Comparison of ENCODE assay signal across 9 cellular contexts in the genomic region with DNA sequence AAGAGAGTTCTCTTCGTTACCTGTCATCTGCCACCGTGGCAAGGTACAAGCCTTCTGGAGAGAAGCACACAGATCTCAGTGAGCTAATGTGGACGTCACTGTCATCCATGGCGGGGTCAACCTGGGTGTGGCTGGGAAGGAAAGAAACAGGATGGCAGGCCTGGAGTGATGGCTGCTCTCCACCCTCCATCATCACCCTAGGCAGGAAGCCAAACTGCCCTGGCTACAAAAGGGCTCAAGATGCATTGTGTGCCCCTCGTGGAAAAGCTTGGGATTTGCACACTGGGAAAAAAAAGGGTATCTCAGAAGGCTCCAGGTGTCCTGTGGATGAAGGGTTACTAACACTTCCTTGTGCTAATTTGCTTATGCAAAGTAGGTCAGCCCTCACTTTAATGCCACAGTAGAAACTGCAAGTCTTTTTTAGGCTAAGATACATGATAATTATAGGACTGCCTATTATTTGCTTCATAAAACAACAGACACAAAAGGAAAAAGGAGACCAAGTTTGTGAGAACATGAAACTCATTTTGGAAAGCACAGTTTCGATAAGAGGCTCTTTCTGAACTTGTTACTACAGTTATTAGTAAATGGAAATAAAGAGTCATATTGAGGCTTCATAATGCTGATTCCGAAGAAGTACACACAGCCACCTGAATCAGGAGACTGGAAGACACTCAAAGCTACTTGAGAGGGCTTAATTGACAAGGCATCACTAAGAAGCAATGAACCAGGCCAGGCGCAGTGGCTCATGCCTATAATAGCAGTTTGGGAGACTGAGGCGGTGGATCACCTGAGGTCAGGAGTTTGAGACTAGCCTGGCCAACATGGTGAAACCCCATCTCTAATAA. TPM values are rescaled to one million over a fixed set of nuclear protein-coding genes. Genes with fewer than 3 reads are reported as not detected.
DNase-seq lines count a peak whose midpoint lies in the region; ATAC-seq and TF ChIP-seq lines count a peak whose summit lies in the region.
"Had no signal": no experiment of that assay in that cellular context is flagged by ENCODE, and none has a peak within 500 bp of the region (broad histone marks: within the 10 kb centered on the region; RNA-seq: fewer than 3 reads in every experiment).

No MANE protein-coding gene starts in this region.

- CTCF ChIA-PET in activated naive CD4-positive, alpha-beta T cell treated with anti-CD3 and anti-CD28 coated beads, Interleukin-2, amount 10 ng/mL, durations not matched to agents 7 days and 5 days (lab: Charles Lee): interaction anchor here (0.7 to 2.3 kb wide), 6 partner anchors 12 to 162 kb away, joined by 3 to 9 read pairs (median 4); a partner anchor contains a TSS

- peak in 1 of 2 experiments; percentile 33 for TF ChIP-seq CTCF in brain (conservative IDR thresholded peaks at IDR 0.05)

- H3K27ac Mint-ChIP-seq in activated naive CD4-positive, alpha-beta T cell treated with anti-CD3 and anti-CD28 coated beads, Interleukin-2, amount 10 ng/mL, durations not matched to agents 7 days and 5 days: no peak overlapping the region
- H3K27ac Mint-ChIP-seq in brain: peak overlapping the region; percentile 27 to 90 (median 86)

- H3K9me3 ChIP-seq in Karpas-422 (ENCODE audit: low read length): no peaks in the 10 kb centered on the region

- H4K20me1 ChIP-seq in Karpas-422 (ENCODE audit: insufficient read depth, low read depth, low read length): no peaks in the 10 kb centered on the region

- H3K36me3 Mint-ChIP-seq in activated naive CD4-positive, alpha-beta T cell treated with anti-CD3 and anti-CD28 coated beads, Interleukin-2, amount 10 ng/mL, durations not matched to agents 7 days and 5 days: peaks cover 56% of the 10 kb centered on the region
- peaks cover 76% of the 10 kb centered on the region for H3K36me3 Mint-ChIP-seq in brain

- ATAC-seq in GM21723 (IDR thresholded peaks at IDR 0.05; ENCODE audit: unreplicated experiment): peak; percentile 85

- peak overlapping the region; percentile 10 for H3K4me3 ChIP-seq in Karpas-422 (ENCODE audit: low read length)
- H3K4me3 ChIP-seq: cardiac muscle cell had no signal

- no peaks in the 10 kb centered on the region for H3K9me2 ChIP-seq in Karpas-422 (replicated peaks; ENCODE audit: insufficient read depth, low read length)

- no peak overlapping the region for H3K4me3 Mint-ChIP-seq in activated naive CD4-positive, alpha-beta T cell treated with anti-CD3 and anti-CD28 coated beads, Interleukin-2, amount 10 ng/mL, durations not matched to agents 7 days and 5 days
- H3K4me3 Mint-ChIP-seq in brain: no peak overlapping the region

- no peak overlapping the region for H2AFZ ChIP-seq in Karpas-422 (ENCODE audit: low read length)

- H3K9ac ChIP-seq in Karpas-422 (ENCODE audit: low read length): 0 out of 2 replicates have a peak overlapping the region, but pooled peaks have one; percentile 5

- H3K79me2 ChIP-seq in Karpas-422 (ENCODE audit: low read length): no peaks in the 10 kb centered on the region

- DNase-seq in activated naive CD4-positive, alpha-beta T cell treated with Interleukin-2 at 50 U/mL for 16 hours: peak; percentile 27
- no peak for DNase-seq in activated naive CD4-positive, alpha-beta T cell treated with anti-CD3 and anti-CD28 coated beads, Interleukin-2, amount 10 ng/mL, durations not matched to agents 7 days and 5 days
- peak; percentile 63 for DNase-seq in Karpas-422
- DNase-seq in stimulated activated CD8-positive, alpha-beta memory T cell treated with anti-CD3 and anti-CD28 coated beads, Interleukin-4, amount 100 ng/mL, for 48 hours: peak; percentile 62
- no peak for DNase-seq in 8988T
- DNase-seq in NCI-H446 treated with DMSO at 0.1 percent for 48 hours (lab: John Stamatoyannopoulos, UW): no peak

- peak overlapping the region; percentile 61 for H3K4me2 ChIP-seq in Karpas-422 (ENCODE audit: low read depth, low read length, poor library complexity, severe bottlenecking)

- no peaks in the 10 kb centered on the region for H3K27me3 Mint-ChIP-seq in activated naive CD4-positive, alpha-beta T cell treated with anti-CD3 and anti-CD28 coated beads, Interleukin-2, amount 10 ng/mL, durations not matched to agents 7 days and 5 days
- no peaks in the 10 kb centered on the region for H3K27me3 Mint-ChIP-seq in brain

- peaks cover 27% of the 10 kb centered on the region for H3K4me1 ChIP-seq in Karpas-422 (ENCODE audit: low read length)

- no peaks in the 10 kb centered on the region for H3K9me3 Mint-ChIP-seq in activated naive CD4-positive, alpha-beta T cell treated with anti-CD3 and anti-CD28 coated beads, Interleukin-2, amount 10 ng/mL, durations not matched to agents 7 days and 5 days
- H3K9me3 Mint-ChIP-seq in brain: no peaks in the 10 kb centered on the region

- no peaks in the 10 kb centered on the region for H3K27me3 ChIP-seq in Karpas-422 (ENCODE audit: low read length)
- H3K27me3 ChIP-seq: cardiac muscle cell had no signal

- H3K4me1 Mint-ChIP-seq in activated naive CD4-positive, alpha-beta T cell treated with anti-CD3 and anti-CD28 coated beads, Interleukin-2, amount 10 ng/mL, durations not matched to agents 7 days and 5 days: peaks cover 9% of the 10 kb centered on the region
- peaks cover 12% of the 10 kb centered on the region for H3K4me1 Mint-ChIP-seq in brain

- peaks cover 16% of the 10 kb centered on the region; the same call in 1 of the 2 replicates for H3K36me3 ChIP-seq in Karpas-422 (ENCODE audit: insufficient read depth, low read length)

- H3K27ac ChIP-seq in Karpas-422 (ENCODE audit: low read length): peak overlapping the region; percentile 65
- H3K27ac ChIP-seq: cardiac muscle cell had no signal

RNA-seq across cellular contexts. Expression of a gene that starts 18.9 kb away (rescaled TPM):
- total RNA-seq in Karpas-422 (2014; rRNA removed; shearing (Covaris generic); ENCODE audit: low replicate concordance): 28.7 and 41.1 TPM in 2 replicates
- 47.2 TPM for polyA plus RNA-seq in brain (ENCODE audit: insufficient read depth, low read depth, low replicate concordance)

RNA-seq across cellular contexts. Expression of a gene that starts 25.6 kb away (rescaled TPM):
- 28.8 and 49.1 TPM in 2 replicates for total RNA-seq in Karpas-422 (2014; rRNA removed; shearing (Covaris generic); ENCODE audit: low replicate concordance)
- 107 TPM for polyA plus RNA-seq in brain (ENCODE audit: insufficient read depth, low read depth, low replicate concordance)

Comparison
In these comparisons a context has a peak if more than half of its experiments do, and no peak if none do; other contexts are left out.
1. DNase-seq: peak in activated naive CD4-positive, alpha-beta T cell treated with Interleukin-2 at 50 U/mL for 16 hours (single experiment), Karpas-422 (single experiment) and stimulated activated CD8-positive, alpha-beta memory T cell treated with anti-CD3 and anti-CD28 coated beads, Interleukin-4, amount 100 ng/mL, for 48 hours (single experiment); none in activated naive CD4-positive, alpha-beta T cell treated with anti-CD3 and anti-CD28 coated beads, Interleukin-2, amount 10 ng/mL, durations not matched to agents 7 days and 5 days (single experiment), 8988T (single experiment) and NCI-H446 treated with DMSO at 0.1 percent for 48 hours (single experiment).